In the genomic region with DNA sequence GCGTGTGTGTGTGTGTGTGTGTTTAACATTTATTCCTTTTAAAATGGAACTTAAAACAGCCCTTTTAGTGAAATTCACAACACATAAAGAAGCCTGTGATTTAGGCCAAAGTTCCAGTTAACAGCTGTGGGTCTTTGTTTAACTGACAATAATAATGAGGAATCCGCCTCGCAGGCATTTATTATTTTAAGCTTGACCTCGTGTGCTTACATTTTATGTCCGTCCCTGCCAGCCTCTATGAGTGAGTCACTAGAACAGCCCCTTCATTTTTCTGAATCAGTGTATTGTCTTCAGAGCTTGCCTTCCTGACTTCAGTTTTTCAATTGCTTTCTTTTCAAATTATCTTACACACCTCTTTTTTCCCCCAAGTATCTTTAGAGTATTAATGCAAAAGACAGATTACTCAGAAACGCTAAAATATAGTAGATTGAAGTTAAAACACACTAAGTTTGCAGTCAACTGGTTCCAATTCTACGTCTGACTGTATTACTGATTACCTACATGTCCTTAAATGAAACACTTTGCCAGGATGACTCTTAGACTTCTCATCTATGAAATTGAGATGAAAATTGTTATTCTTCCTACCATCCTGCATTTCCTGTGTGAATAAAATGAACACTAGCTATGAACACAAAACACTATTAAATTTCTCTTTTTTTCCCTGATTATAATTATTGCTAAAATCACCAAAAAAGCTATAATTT, we compare ENCODE assay signal across 12 cellular contexts.
DNase-seq lines count a peak whose midpoint lies in the region; ATAC-seq and TF ChIP-seq lines count a peak whose summit lies in the region.
"Had no signal": no experiment of that assay in that cellular context is flagged by ENCODE, and none has a peak within 500 bp of the region (broad histone marks: within the 10 kb centered on the region; RNA-seq: fewer than 3 reads in every experiment).

No MANE protein-coding gene starts in this region.

- DNase-seq in NCI-H2081 treated with DMSO at 0.1 percent for 48 hours (lab: John Stamatoyannopoulos, UW) (peak; percentile 21), brain pericyte (ENCODE audit: low read depth, low spot score) (peak; percentile 48), hepatocyte (ENCODE audit: low spot score) (peak; percentile 53), stromal cell of bone marrow (ENCODE audit: low read depth) (peak; percentile 80), mucosa of gallbladder (ENCODE audit: low spot score) (no peak), ureter (ENCODE audit: low spot score) (no peak)
- DNase-seq: H9; hippocampal formation; NCI-H1105 treated with DMSO at 0.1 percent for 48 hours; SHP77 treated with DMSO at 0.1 percent for 48 hours; stimulated activated CD4-positive, alpha-beta T cell treated with anti-CD3 and anti-CD28 coated beads, Interleukin-2, amount 100 ng/mL, for 48 hours had no signal

- no peaks in the 10 kb centered on the region for H3K36me3 ChIP-seq in hepatocyte (replicated peaks; ENCODE audit: insufficient read depth, low read depth)

- H3K4me1 ChIP-seq in hepatocyte (ENCODE audit: insufficient read depth): peaks cover 7% of the 10 kb centered on the region

- H3K9me3 ChIP-seq in hepatocyte (ENCODE audit: low read depth): no peaks in the 10 kb centered on the region

- no peaks in the 10 kb centered on the region for H3K27me3 ChIP-seq in hepatocyte

- no peaks in the 10 kb centered on the region for H4K20me1 ChIP-seq in hepatocyte (ENCODE audit: insufficient read depth, poor library complexity, severe bottlenecking)

- ATAC-seq in GM21528 (IDR thresholded peaks at IDR 0.05; ENCODE audit: low FRiP score, unreplicated experiment): no peak

- no peaks in the 10 kb centered on the region for H3K79me2 ChIP-seq in hepatocyte

- no peaks in the 10 kb centered on the region for H3K9me2 ChIP-seq in hepatocyte (replicated peaks; ENCODE audit: insufficient read depth)

- H3K4me3 ChIP-seq in hepatocyte: no peak overlapping the region

- H2AFZ ChIP-seq in hepatocyte: peak overlapping the region; percentile 18

- 34% methylated on average over 7 of the region's 7 CpGs for WGBS in hepatocyte (ENCODE audit: low lambda C conversion rate, missing lambda C conversion rate)

- peak overlapping the region; percentile 46 for H3K4me2 ChIP-seq in hepatocyte

- peak overlapping the region; percentile 71 for H3K27ac ChIP-seq in hepatocyte

- TF ChIP-seq CTCF in hepatocyte (IDR thresholded peaks at IDR 0.05; ENCODE audit: poor library complexity): no peak

Comparison
In these comparisons a context has a peak if more than half of its experiments do, and no peak if none do; other contexts are left out.
1. DNase-seq: peak in NCI-H2081 treated with DMSO at 0.1 percent for 48 hours (single experiment), brain pericyte (single experiment), hepatocyte (single experiment) and stromal cell of bone marrow (single experiment); none in mucosa of gallbladder (single experiment) and ureter (single experiment).